8 cellular contexts compared by ENCODE assay signal in the genomic region with DNA sequence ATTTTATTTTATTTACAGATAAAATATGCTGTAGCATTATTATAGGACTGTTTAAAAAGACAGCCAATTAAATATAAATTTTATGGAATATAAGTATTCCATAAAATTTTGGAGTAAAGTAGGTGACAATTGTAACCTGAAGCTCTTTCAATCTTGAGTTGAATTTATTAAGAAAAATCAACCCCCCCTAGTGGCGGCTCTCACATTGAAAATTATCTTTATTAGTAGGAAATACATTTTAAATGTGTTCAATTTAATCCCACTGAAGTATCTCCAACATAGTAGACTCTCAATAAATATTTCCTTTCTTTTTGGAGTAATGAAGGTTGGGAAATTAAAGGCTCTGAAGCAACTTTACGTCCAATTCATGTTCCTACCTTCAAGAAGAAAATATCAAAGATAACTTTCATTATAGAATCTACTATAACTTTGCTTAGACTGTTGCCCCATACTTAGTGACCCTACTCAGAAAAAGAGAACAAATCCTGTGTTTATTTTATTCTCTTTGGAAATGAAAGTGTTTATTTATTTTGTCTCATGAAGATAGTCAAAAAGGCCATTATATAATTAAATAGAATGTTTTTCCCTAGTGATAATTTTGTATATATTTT. TPM values are rescaled to one million over a fixed set of nuclear protein-coding genes. Genes with fewer than 3 reads are reported as not detected.
A peak's percentile ranks its signal among the peaks of the same experiment; 100 is the strongest.
DNase-seq lines count a peak whose midpoint lies in the region; ATAC-seq, FAIRE-seq and TF ChIP-seq lines count a peak whose summit lies in the region.

No MANE protein-coding gene starts in this region.

- H3K9me3 Mint-ChIP-seq in activated CD4-positive, alpha-beta T cell treated with anti-CD3 and anti-CD28 coated beads for 36 hours (ENCODE audit: low read depth), result peaks cover 8% of the 10 kb centered on the region
- H3K9me3 Mint-ChIP-seq in osteocyte (ENCODE audit: unreplicated experiment), result no peaks in the 10 kb centered on the region

- H3K4me2 ChIP-seq in DOHH2 (ENCODE audit: low read length) (peak overlapping the region; percentile 93), Loucy (ENCODE audit: low read depth, low read length, poor library complexity, severe bottlenecking) (peak overlapping the region; percentile 52), endothelial cell of umbilical vein (ENCODE audit: insufficient read depth, low read length) (peak overlapping the region; percentile 79), neuronal stem cell (ENCODE audit: insufficient read depth, low read length, poor library complexity, severe bottlenecking) (no peak overlapping the region)

- no peak overlapping the region for H3K27ac ChIP-seq in DOHH2 (ENCODE audit: low read depth, low read length)
- no peak overlapping the region for H3K27ac ChIP-seq in endothelial cell of umbilical vein (ENCODE audit: insufficient read depth, low read depth, low read length)
- H3K27ac ChIP-seq in neuronal stem cell (replicated peaks; ENCODE audit: low read length), result no peak overlapping the region

- peak overlapping the region; percentile 58 for H3K4me3 Mint-ChIP-seq in activated CD4-positive, alpha-beta T cell treated with anti-CD3 and anti-CD28 coated beads for 36 hours
- H3K4me3 Mint-ChIP-seq in osteocyte (ENCODE audit: unreplicated experiment), result peak overlapping the region; percentile 96

- BruUV-seq in endothelial cell of umbilical vein (replicated peaks; lab: Mats Ljungman, UMichigan), result no TSS peak

- no peak overlapping the region for H2BK15ac ChIP-seq in neuronal stem cell (ENCODE audit: low read length)

- H3K9me2 ChIP-seq in DOHH2 (replicated peaks; ENCODE audit: control insufficient read depth, low read length) (no peaks in the 10 kb centered on the region), Loucy (replicated peaks; ENCODE audit: low read depth, low read length) (no peaks in the 10 kb centered on the region)

- TF ChIP-seq CTCF in DOHH2 (IDR thresholded peaks at IDR 0.05; ENCODE audit: low read depth, low read length, poor library complexity, severe bottlenecking), result peak; percentile 70
- peak; percentile 80 for TF ChIP-seq CTCF in Loucy (conservative IDR thresholded peaks at IDR 0.05; ENCODE audit: low read length)
- peak; percentile 24 to 31 for TF ChIP-seq CTCF in endothelial cell of umbilical vein (IDR thresholded peaks at IDR 0.05; ENCODE audit: extremely low read depth in 1 of 2, insufficient read depth in 1 of 2, low read depth in 1 of 2, low read length in 2 of 2)
- TF ChIP-seq CTCF in osteocyte (IDR thresholded peaks at IDR 0.05), result peak; percentile 69

- no peak overlapping the region for H2BK120ac ChIP-seq in neuronal stem cell (ENCODE audit: low read depth, low read length)

- no peak overlapping the region for H3K18ac ChIP-seq in neuronal stem cell (ENCODE audit: low read length)

- no peak overlapping the region for H2AFZ ChIP-seq in Loucy (ENCODE audit: low read length)
- H2AFZ ChIP-seq in endothelial cell of umbilical vein (ENCODE audit: low read depth, low read length), result no peak overlapping the region
- H2AFZ ChIP-seq in neuronal stem cell (ENCODE audit: low read length), result no peak overlapping the region

- dilution Hi-C loops in endothelial cell of umbilical vein (cut with MboI; ENCODE audit: extremely low pct_ligation_motif_present, low sequenced_read_pairs), result loop anchor here (10.0 kb wide), 1 partner anchor 143 kb away; no protein-coding TSS in a partner anchor

- H4K20me1 ChIP-seq in DOHH2 (ENCODE audit: control insufficient read depth, insufficient read depth, low read depth, low read length) (0 out of 2 replicates have a peak, but pooled peaks cover 3% of the 10 kb centered on the region), Loucy (ENCODE audit: insufficient read depth, low read length, poor library complexity, severe bottlenecking) (no peaks in the 10 kb centered on the region), endothelial cell of umbilical vein (replicated peaks; ENCODE audit: control insufficient read depth, extremely low read depth, insufficient read depth, low read length) (no peaks in the 10 kb centered on the region)

- no peak overlapping the region for H4K91ac ChIP-seq in neuronal stem cell (ENCODE audit: low read depth, low read length, poor library complexity)

- no peak for FAIRE-seq in endothelial cell of umbilical vein (lab: Jason Lieb, UNC)

- peaks cover 6% of the 10 kb centered on the region for H3K36me3 ChIP-seq in DOHH2 (ENCODE audit: control insufficient read depth, low read length)
- no peaks in the 10 kb centered on the region for H3K36me3 ChIP-seq in Loucy (ENCODE audit: insufficient read depth, low read length)
- no peaks in the 10 kb centered on the region for H3K36me3 ChIP-seq in endothelial cell of umbilical vein (ENCODE audit: control insufficient read depth in 2 of 2, extremely low read depth in 1 of 2, insufficient read depth in 2 of 2, low read length in 2 of 2)
- H3K36me3 ChIP-seq in neuronal stem cell (replicated peaks in 1 of 2; ENCODE audit: control insufficient read depth in 2 of 2, insufficient read depth in 2 of 2, low read length in 2 of 2), result no peaks in the 10 kb centered on the region

- intact Hi-C loops in activated CD4-positive, alpha-beta T cell treated with anti-CD3 and anti-CD28 coated beads for 36 hours (cut with DNase I, micrococcal nuclease), result loop anchor here (1.0 to 5.0 kb wide), 5 partner anchors 159 to 641 kb away; a partner anchor contains a TSS
- intact Hi-C loops in endothelial cell of umbilical vein (cut with micrococcal nuclease), result loop anchor here (1.0 to 10.0 kb wide), 8 partner anchors 159 to 1043 kb away; no protein-coding TSS in a partner anchor

- no peak overlapping the region for H2BK12ac ChIP-seq in neuronal stem cell (ENCODE audit: low read length)

- H3K9ac ChIP-seq in Loucy (ENCODE audit: low read depth, low read length, poor library complexity, severe bottlenecking) (no peak overlapping the region), endothelial cell of umbilical vein (replicated peaks; ENCODE audit: extremely low read depth, insufficient read depth, low read length) (peak overlapping the region; percentile 67), neuronal stem cell (ENCODE audit: low read depth, low read length, poor library complexity) (no peak overlapping the region)

- H3K9me3 ChIP-seq in DOHH2 (ENCODE audit: control insufficient read depth, insufficient read depth, low read length), result peaks cover 8% of the 10 kb centered on the region
- H3K9me3 ChIP-seq in Loucy (ENCODE audit: insufficient read depth, low read depth, low read length), result no peaks in the 10 kb centered on the region
- H3K9me3 ChIP-seq in endothelial cell of umbilical vein (replicated peaks; ENCODE audit: control insufficient read depth, insufficient read depth, low read length), result no peaks in the 10 kb centered on the region
- no peaks in the 10 kb centered on the region for H3K9me3 ChIP-seq in neuronal stem cell (replicated peaks in 1 of 2; ENCODE audit: control insufficient read depth in 2 of 2, insufficient read depth in 1 of 2, low read depth in 1 of 2, low read length in 2 of 2)

- WGBS in neuronal stem cell (ENCODE audit: extremely low coverage in 2 of 2, insufficient read length in 2 of 2, insufficient replicate concordance in 1 of 2), 2 donors, result no CpG with 5 or more reads among the region's 2 CpGs

- TF ChIP-seq POLR2A in endothelial cell of umbilical vein (IDR thresholded peaks at IDR 0.05; ENCODE audit: low read depth, low read length), result no peak

- CTCF ChIA-PET in activated CD4-positive, alpha-beta T cell treated with anti-CD3 and anti-CD28 coated beads for 36 hours (lab: Charles Lee), result interaction anchor here (0.7 to 2.9 kb wide), 24 partner anchors 8 to 874 kb away, joined by 3 to 13 read pairs (median 4); no protein-coding TSS in a partner anchor
- CTCF ChIA-PET in endothelial cell of umbilical vein (lab: Charles Lee), result interaction anchor here (0.6 to 3.1 kb wide), 107 partner anchors 8 to 1186 kb away, joined by 3 to 291 read pairs (median 5); no protein-coding TSS in a partner anchor

- H3K4me3 ChIP-seq in DOHH2 (ENCODE audit: low read length), result peak overlapping the region; percentile 32; the same call in 1 of the 2 replicates
- H3K4me3 ChIP-seq in Loucy (ENCODE audit: low read length, poor library complexity, severe bottlenecking), result peak overlapping the region; percentile 24
- H3K4me3 ChIP-seq in endothelial cell of umbilical vein (replicated peaks in 1 of 3; ENCODE audit: insufficient read depth in 1 of 3, low read depth in 1 of 3, low read length in 3 of 3), result peak overlapping the region in 2 of 3 experiments; percentile 90 to 97
- no peak overlapping the region for H3K4me3 ChIP-seq in neuronal stem cell (ENCODE audit: low read length in 2 of 2)

- no peak overlapping the region for H3K14ac ChIP-seq in neuronal stem cell (ENCODE audit: low read length)

- no peak overlapping the region for H2BK5ac ChIP-seq in neuronal stem cell (ENCODE audit: low read length)

- peaks cover 43% of the 10 kb centered on the region for H3K4me1 Mint-ChIP-seq in activated CD4-positive, alpha-beta T cell treated with anti-CD3 and anti-CD28 coated beads for 36 hours
- peaks cover 25% of the 10 kb centered on the region for H3K4me1 Mint-ChIP-seq in osteocyte (ENCODE audit: unreplicated experiment)

- no peak overlapping the region for H2AK5ac ChIP-seq in neuronal stem cell (ENCODE audit: low read depth, low read length)

- peaks cover 7% of the 10 kb centered on the region for H3K36me3 Mint-ChIP-seq in activated CD4-positive, alpha-beta T cell treated with anti-CD3 and anti-CD28 coated beads for 36 hours (ENCODE audit: low read depth)
- H3K36me3 Mint-ChIP-seq in osteocyte (ENCODE audit: unreplicated experiment), result peaks cover 10% of the 10 kb centered on the region

- DNase-seq in activated CD4-positive, alpha-beta T cell treated with anti-CD3 and anti-CD28 coated beads for 36 hours, result peak; percentile 58
- peak; percentile 77 for DNase-seq in endothelial cell of umbilical vein (ENCODE audit: low read depth, low spot score)
- DNase-seq in osteocyte (ENCODE audit: extremely low spot score, unreplicated experiment), result no peak
- no peak for DNase-seq in neuronal stem cell (ENCODE audit: low spot score)

- H3K23ac ChIP-seq in neuronal stem cell (ENCODE audit: low read depth, low read length, poor library complexity), result no peak overlapping the region

- H3K27me3 Mint-ChIP-seq in activated CD4-positive, alpha-beta T cell treated with anti-CD3 and anti-CD28 coated beads for 36 hours, result no peaks in the 10 kb centered on the region
- H3K27me3 Mint-ChIP-seq in osteocyte (ENCODE audit: unreplicated experiment), result no peaks in the 10 kb centered on the region

- H3K27ac Mint-ChIP-seq in activated CD4-positive, alpha-beta T cell treated with anti-CD3 and anti-CD28 coated beads for 36 hours, result no peak overlapping the region
- peak overlapping the region; percentile 67 for H3K27ac Mint-ChIP-seq in osteocyte (ENCODE audit: unreplicated experiment)

- POLR2A ChIA-PET in activated CD4-positive, alpha-beta T cell treated with anti-CD3 and anti-CD28 coated beads for 36 hours (lab: Charles Lee), result interaction anchor here (0.9 kb wide), 1 partner anchor 319 kb away, joined by 3 read pairs; no protein-coding TSS in a partner anchor
- POLR2A ChIA-PET in endothelial cell of umbilical vein (lab: Charles Lee), result interaction anchor here (0.7 kb wide), 1 partner anchor 135 kb away, joined by 3 read pairs; no protein-coding TSS in a partner anchor

- no peaks in the 10 kb centered on the region for H3K27me3 ChIP-seq in DOHH2 (ENCODE audit: control insufficient read depth, low read length)
- no peaks in the 10 kb centered on the region for H3K27me3 ChIP-seq in Loucy (ENCODE audit: insufficient read depth, low read length, poor library complexity, severe bottlenecking)
- H3K27me3 ChIP-seq in endothelial cell of umbilical vein (ENCODE audit: control insufficient read depth in 2 of 2, insufficient read depth in 2 of 2, low read length in 2 of 2), result no peaks in the 10 kb centered on the region
- H3K27me3 ChIP-seq in neuronal stem cell (ENCODE audit: control insufficient read depth in 3 of 3, insufficient read depth in 3 of 3, low read depth in 1 of 3, low read length in 3 of 3), result peaks cover 0 to 13% (median 0%) of the 10 kb centered on the region in 3 experiments

- H3K79me2 ChIP-seq in DOHH2 (ENCODE audit: control insufficient read depth, low read length) (peaks cover 77% of the 10 kb centered on the region), Loucy (ENCODE audit: insufficient read depth, low read length) (no peaks in the 10 kb centered on the region), endothelial cell of umbilical vein (ENCODE audit: control insufficient read depth, insufficient read depth, low read length) (peaks cover 62% of the 10 kb centered on the region)

- H4K8ac ChIP-seq in neuronal stem cell (ENCODE audit: low read depth, low read length), result no peak overlapping the region

- peaks cover 74% of the 10 kb centered on the region for H3K4me1 ChIP-seq in DOHH2 (ENCODE audit: control insufficient read depth, low read length)
- H3K4me1 ChIP-seq in Loucy (ENCODE audit: insufficient read depth, low read length, poor library complexity, severe bottlenecking), result peaks cover 27% of the 10 kb centered on the region
- peaks cover 56% of the 10 kb centered on the region for H3K4me1 ChIP-seq in endothelial cell of umbilical vein (ENCODE audit: control insufficient read depth, extremely low read depth, insufficient read depth, low read length)
- peaks cover 0 to 1% of the 10 kb centered on the region in 2 donors for H3K4me1 ChIP-seq in neuronal stem cell (ENCODE audit: control insufficient read depth in 2 of 2, insufficient read depth in 1 of 2, low read depth in 1 of 2, low read length in 2 of 2)

- no peak for ATAC-seq in activated CD4-positive, alpha-beta T cell treated with anti-CD3 and anti-CD28 coated beads for 36 hours
- ATAC-seq in GM18867 (IDR thresholded peaks at IDR 0.05; ENCODE audit: unreplicated experiment) (no peak), HG02642 (IDR thresholded peaks at IDR 0.05; ENCODE audit: poor library complexity, unreplicated experiment) (no peak)

- no peaks in the 10 kb centered on the region for H3K79me1 ChIP-seq in neuronal stem cell (ENCODE audit: low read depth, low read length)

- no peaks in the 10 kb centered on the region for H3K9me1 ChIP-seq in endothelial cell of umbilical vein (replicated peaks; ENCODE audit: control insufficient read depth, extremely low read depth, insufficient read depth, low read length)

- H3K4ac ChIP-seq in neuronal stem cell (ENCODE audit: low read length), result no peak overlapping the region

- peaks cover 28% of the 10 kb centered on the region for H3F3A ChIP-seq in DOHH2 (ENCODE audit: control insufficient read depth, insufficient read depth)
- H3F3A ChIP-seq in Loucy (ENCODE audit: low read depth), result no peaks in the 10 kb centered on the region

RNA-seq across cellular contexts. Expression of a gene that starts 3.1 kb away (rescaled TPM):
- total RNA-seq in activated CD4-positive, alpha-beta T cell treated with anti-CD3 and anti-CD28 coated beads for 36 hours, result 10 to 100 TPM; 36.7 to 42.3 TPM
- 29.3 and 31.8 TPM in 2 replicates for total RNA-seq in endothelial cell of umbilical vein
- 3.3 and 4.8 TPM in 2 replicates for polyA plus RNA-seq in endothelial cell of umbilical vein
- polyA plus RNA-seq in endothelial cell of umbilical vein (2011; cell fraction: cytosol; rRNA removed), result 5.2 and 6.8 TPM in 2 replicates
- polyA plus RNA-seq in endothelial cell of umbilical vein (2011; cell fraction: nucleus; rRNA removed), result 14.4 and 17.2 TPM in 2 replicates
- polyA plus RNA-seq in endothelial cell of umbilical vein (2012), result 9.2 and 13.9 TPM in 2 replicates
- polyA minus RNA-seq in endothelial cell of umbilical vein, result 8.4 and 15.3 TPM in 2 replicates
- polyA minus RNA-seq in endothelial cell of umbilical vein (2011; cell fraction: cytosol; rRNA and poly(A)+ RNA removed), result 14.4 TPM
- 44.0 and 47.0 TPM in 2 replicates for polyA minus RNA-seq in endothelial cell of umbilical vein (2011; cell fraction: nucleus; rRNA and poly(A)+ RNA removed)
- 270 and 275 TPM in 2 replicates for total RNA-seq in osteocyte
- 0.89 TPM for polyA plus RNA-seq in neuronal stem cell (2013, experiment 1 of 2)
- polyA plus RNA-seq in neuronal stem cell (2013, experiment 2 of 2), result 1.00 TPM

Comparison
In these comparisons a context has a peak if more than half of its experiments do, and no peak if none do; other contexts are left out.
1. H3K4me3 ChIP-seq: peak in DOHH2 (single experiment), Loucy (single experiment) and endothelial cell of umbilical vein (2 of 3); none in neuronal stem cell (0 of 2).
2. CTCF ChIP-seq: peak in every context shown above with its lines; median percentile 80 in Loucy; 70 in DOHH2; 69 in osteocyte; 28 in endothelial cell of umbilical vein.
3. DNase-seq: peak in activated CD4-positive, alpha-beta T cell treated with anti-CD3 and anti-CD28 coated beads for 36 hours (single experiment) and endothelial cell of umbilical vein (single experiment); none in osteocyte (single experiment) and neuronal stem cell (single experiment).